Comparison of ENCODE assay signal across 9 cellular contexts in the genomic region with DNA sequence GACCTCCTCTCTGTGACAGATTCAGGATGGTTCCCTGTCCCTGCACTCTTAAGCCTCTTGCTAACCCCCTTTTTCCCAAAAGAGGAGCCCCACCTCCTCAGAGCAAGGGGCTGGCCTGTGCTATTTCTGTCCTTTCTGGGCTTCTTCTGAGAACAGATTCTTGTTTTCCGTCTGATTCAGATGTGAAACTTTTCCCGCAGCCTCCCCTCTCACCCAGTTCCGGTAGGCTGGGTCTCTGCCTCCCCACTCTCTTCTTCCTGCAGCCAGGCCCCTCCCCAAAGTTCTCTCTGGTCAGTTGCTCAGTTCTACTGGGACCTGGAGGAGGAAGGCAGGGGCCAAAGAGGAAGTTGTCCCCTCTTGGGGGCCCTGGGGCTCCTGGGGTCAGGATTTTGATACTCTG. TPM values are rescaled to one million over a fixed set of nuclear protein-coding genes. Genes with fewer than 3 reads are reported as not detected.
DNase-seq lines count a peak whose midpoint lies in the region; ATAC-seq, FAIRE-seq and TF ChIP-seq lines count a peak whose summit lies in the region.
"Had no signal": no experiment of that assay in that cellular context is flagged by ENCODE, and none has a peak within 500 bp of the region (broad histone marks: within the 10 kb centered on the region; RNA-seq: fewer than 3 reads in every experiment).

No MANE protein-coding gene starts in this region.

- BruUV-seq in Caco-2 (replicated peaks; lab: Mats Ljungman, UMichigan) = no TSS peak

- TF ChIP-seq POLR2A in GM12892 (IDR thresholded peaks at IDR 0.05; ENCODE audit: low read depth, low read length) = no peak

- H4K8ac ChIP-seq in neuronal stem cell (ENCODE audit: low read depth, low read length) = no peak overlapping the region

- H2BK5ac ChIP-seq in neuronal stem cell (ENCODE audit: low read length) = no peak overlapping the region

- H2AFZ ChIP-seq in neuronal stem cell (ENCODE audit: low read length) = no peak overlapping the region

- H2BK15ac ChIP-seq in neuronal stem cell (ENCODE audit: low read length) = no peak overlapping the region

- no peak overlapping the region for H3K4ac ChIP-seq in neuronal stem cell (ENCODE audit: low read length)

- no peaks in the 10 kb centered on the region for H3K36me3 ChIP-seq in neuronal stem cell (replicated peaks in 1 of 2; ENCODE audit: control insufficient read depth in 2 of 2, insufficient read depth in 2 of 2, low read length in 2 of 2)
- no peaks in the 10 kb centered on the region for H3K36me3 ChIP-seq in Caco-2 (ENCODE audit: control insufficient read depth, insufficient read depth, low read length)

- no peaks in the 10 kb centered on the region for H3K9me3 Mint-ChIP-seq in IgD-negative memory B cell
- H3K9me3 Mint-ChIP-seq in activated T-cell treated with anti-CD3 and anti-CD28 coated beads, Interleukin-2, amount 50 U/mL, for 4 hours = no peaks in the 10 kb centered on the region
- peaks cover 0 to 1% of the 10 kb centered on the region in 2 donors for H3K9me3 Mint-ChIP-seq in stimulated activated naive B cell treated with anti-CD40 and anti-IgM and Interleukin-4, amounts not matched to agents 10 μg/mL and 1 μg/mL and 100 μg/mL, for 72 hours
- H3K9me3 Mint-ChIP-seq in Caco-2 (ENCODE audit: unreplicated experiment) = no peaks in the 10 kb centered on the region

- no peak overlapping the region for H3K9ac ChIP-seq in neuronal stem cell (ENCODE audit: low read depth, low read length, poor library complexity)

- H3K23ac ChIP-seq in neuronal stem cell (ENCODE audit: low read depth, low read length, poor library complexity) = no peak overlapping the region

- H2AK5ac ChIP-seq in neuronal stem cell (ENCODE audit: low read depth, low read length) = no peak overlapping the region

- peaks cover 2% of the 10 kb centered on the region for H3K36me3 Mint-ChIP-seq in IgD-negative memory B cell
- no peaks in the 10 kb centered on the region for H3K36me3 Mint-ChIP-seq in activated T-cell treated with anti-CD3 and anti-CD28 coated beads, Interleukin-2, amount 50 U/mL, for 4 hours (ENCODE audit: insufficient read depth)
- peaks cover 4 to 6% of the 10 kb centered on the region in 2 donors for H3K36me3 Mint-ChIP-seq in stimulated activated naive B cell treated with anti-CD40 and anti-IgM and Interleukin-4, amounts not matched to agents 10 μg/mL and 1 μg/mL and 100 μg/mL, for 72 hours
- H3K36me3 Mint-ChIP-seq in Caco-2 (ENCODE audit: insufficient read depth, unreplicated experiment) = no peaks in the 10 kb centered on the region

- CTCF ChIA-PET in Caco-2 (lab: Charles Lee) = interaction anchor here (0.5 kb wide), 1 partner anchor 353 kb away, joined by 4 read pairs; no protein-coding TSS in a partner anchor

- H3K4me2 ChIP-seq in neuronal stem cell (ENCODE audit: insufficient read depth, low read length, poor library complexity, severe bottlenecking) = no peak overlapping the region

- TF ChIP-seq CTCF in Caco-2 (IDR thresholded peaks at IDR 0.05; ENCODE audit: insufficient read depth in 1 of 2, low read depth in 1 of 2, low read length in 1 of 2, severe bottlenecking in 1 of 2, unreplicated experiment in 1 of 2) = no peak

- intact Hi-C loops in Caco-2 (cut with micrococcal nuclease; ENCODE audit: unreplicated experiment) = no loop called here

- no peak overlapping the region for H3K27ac Mint-ChIP-seq in IgD-negative memory B cell
- H3K27ac Mint-ChIP-seq in stimulated activated naive B cell treated with anti-CD40 and anti-IgM and Interleukin-4, amounts not matched to agents 10 μg/mL and 1 μg/mL and 100 μg/mL, for 72 hours = peak overlapping the region; percentile 49
- H3K27ac Mint-ChIP-seq in Caco-2 (ENCODE audit: unreplicated experiment) = no peak overlapping the region

- H2BK120ac ChIP-seq in neuronal stem cell (ENCODE audit: low read depth, low read length) = no peak overlapping the region

- H3K79me1 ChIP-seq in neuronal stem cell (ENCODE audit: low read depth, low read length) = no peaks in the 10 kb centered on the region

- DNase-seq in activated T-cell treated with anti-CD3 and anti-CD28 coated beads, Interleukin-2, amount 50 U/mL, for 4 hours = no peak
- no peak for DNase-seq in stimulated activated naive B cell treated with anti-CD40 and anti-IgM and Interleukin-4, amounts not matched to agents 10 μg/mL and 1 μg/mL and 100 μg/mL, for 72 hours
- DNase-seq in neuronal stem cell (ENCODE audit: low spot score) (no peak), Caco-2 (no peak), G401 (ENCODE audit: low spot score) (no peak), GM12892 (ENCODE audit: insufficient read length) (no peak)

- in situ Hi-C loops in G401 (cut with HindIII; ENCODE audit: low sequenced_read_pairs) = no loop called here

- POLR2A ChIA-PET in Caco-2 (lab: Charles Lee) = no interaction called here

- H3K4me3 Mint-ChIP-seq in IgD-negative memory B cell = peak overlapping the region; percentile 73 to 100 (median 90)
- H3K4me3 Mint-ChIP-seq in activated T-cell treated with anti-CD3 and anti-CD28 coated beads, Interleukin-2, amount 50 U/mL, for 4 hours = peak overlapping the region; percentile 77
- H3K4me3 Mint-ChIP-seq in stimulated activated naive B cell treated with anti-CD40 and anti-IgM and Interleukin-4, amounts not matched to agents 10 μg/mL and 1 μg/mL and 100 μg/mL, for 72 hours = peak overlapping the region; percentile 82 to 86
- no peak overlapping the region for H3K4me3 Mint-ChIP-seq in Caco-2 (ENCODE audit: unreplicated experiment)

- H2BK12ac ChIP-seq in neuronal stem cell (ENCODE audit: low read length) = no peak overlapping the region

- H3K27me3 ChIP-seq in neuronal stem cell (ENCODE audit: control insufficient read depth in 3 of 3, insufficient read depth in 3 of 3, low read depth in 1 of 3, low read length in 3 of 3) (peaks cover 0 to 11% (median 4%) of the 10 kb centered on the region in 3 experiments), Caco-2 (replicated peaks; ENCODE audit: control insufficient read depth, insufficient read depth, low read length) (no peaks in the 10 kb centered on the region)

- peaks cover 7 to 21% of the 10 kb centered on the region in 2 donors for H3K4me1 ChIP-seq in neuronal stem cell (ENCODE audit: control insufficient read depth in 2 of 2, insufficient read depth in 1 of 2, low read depth in 1 of 2, low read length in 2 of 2)
- H3K4me1 ChIP-seq in Caco-2 = no peaks in the 10 kb centered on the region

- no peak for FAIRE-seq in GM12892 (lab: Jason Lieb, UNC)

- no peak overlapping the region for H3K18ac ChIP-seq in neuronal stem cell (ENCODE audit: low read length)

- no peak overlapping the region for H3K14ac ChIP-seq in neuronal stem cell (ENCODE audit: low read length)

- H4K91ac ChIP-seq in neuronal stem cell (ENCODE audit: low read depth, low read length, poor library complexity) = no peak overlapping the region

- H3K4me1 Mint-ChIP-seq in IgD-negative memory B cell (peaks cover 5 to 15% (median 12%) of the 10 kb centered on the region in 3 donors), Caco-2 (ENCODE audit: low read depth, unreplicated experiment) (no peaks in the 10 kb centered on the region)
- H3K4me1 Mint-ChIP-seq in activated T-cell treated with anti-CD3 and anti-CD28 coated beads, Interleukin-2, amount 50 U/mL, for 4 hours (ENCODE audit: low read depth) = peaks cover 25% of the 10 kb centered on the region
- H3K4me1 Mint-ChIP-seq in stimulated activated naive B cell treated with anti-CD40 and anti-IgM and Interleukin-4, amounts not matched to agents 10 μg/mL and 1 μg/mL and 100 μg/mL, for 72 hours = peaks cover 14 to 24% of the 10 kb centered on the region in 2 donors

- no CpG with 5 or more reads among the region's 3 CpGs for WGBS in neuronal stem cell (ENCODE audit: extremely low coverage in 2 of 2, insufficient read length in 2 of 2, insufficient replicate concordance in 1 of 2), 2 donors

- H3K27ac ChIP-seq in neuronal stem cell (replicated peaks; ENCODE audit: low read length) = no peak overlapping the region

- H3K9me3 ChIP-seq in iPS-18c (ENCODE audit: control insufficient read depth, insufficient read depth, low read length) = no peaks in the 10 kb centered on the region
- no peaks in the 10 kb centered on the region for H3K9me3 ChIP-seq in neuronal stem cell (replicated peaks in 1 of 2; ENCODE audit: control insufficient read depth in 2 of 2, insufficient read depth in 1 of 2, low read depth in 1 of 2, low read length in 2 of 2)
- no peaks in the 10 kb centered on the region for H3K9me3 ChIP-seq in Caco-2

- H3K4me3 ChIP-seq in iPS-18c (ENCODE audit: insufficient read depth, low read depth, low read length) (0 out of 2 replicates have a peak overlapping the region, but pooled peaks have one; percentile 6), neuronal stem cell (ENCODE audit: low read length in 2 of 2) (no peak overlapping the region), Caco-2 (ENCODE audit: low read depth, low read length) (no peak overlapping the region)

- ATAC-seq in activated T-cell treated with anti-CD3 and anti-CD28 coated beads, Interleukin-2, amount 50 U/mL, for 4 hours = no peak
- no peak for ATAC-seq in stimulated activated naive B cell treated with anti-CD40 and anti-IgM and Interleukin-4, amounts not matched to agents 10 μg/mL and 1 μg/mL and 100 μg/mL, for 72 hours (replicated peaks)

- H3K27me3 Mint-ChIP-seq in IgD-negative memory B cell (no peaks in the 10 kb centered on the region), Caco-2 (ENCODE audit: insufficient read depth, unreplicated experiment) (peaks cover 33% of the 10 kb centered on the region)
- no peaks in the 10 kb centered on the region for H3K27me3 Mint-ChIP-seq in activated T-cell treated with anti-CD3 and anti-CD28 coated beads, Interleukin-2, amount 50 U/mL, for 4 hours (ENCODE audit: low read depth)
- H3K27me3 Mint-ChIP-seq in stimulated activated naive B cell treated with anti-CD40 and anti-IgM and Interleukin-4, amounts not matched to agents 10 μg/mL and 1 μg/mL and 100 μg/mL, for 72 hours = no peaks in the 10 kb centered on the region

RNA-seq across cellular contexts. Expression of a gene that starts 11.8 kb away (rescaled TPM):
- polyA plus RNA-seq in IgD-negative memory B cell = 0.06 TPM
- 1 to 10 TPM; 6.9 to 8.7 (median 7.9) TPM for total RNA-seq in activated T-cell treated with anti-CD3 and anti-CD28 coated beads, Interleukin-2, amount 50 U/mL, for 4 hours
- polyA plus RNA-seq in neuronal stem cell (2013, experiment 1 of 2) = 3.9 TPM
- polyA plus RNA-seq in neuronal stem cell (2013, experiment 2 of 2) = 4.1 TPM
- total RNA-seq in Caco-2 (2022) = not detected in 2 replicates
- total RNA-seq in G401 (2014; rRNA removed; shearing (Covaris generic)) = not detected in 2 replicates
- polyA plus RNA-seq in GM12892 (2012; ENCODE audit: missing spikeins) = 3.9 TPM
- total RNA-seq: LHCN-M2 had no signal

RNA-seq across cellular contexts. Expression of a gene that starts 27.3 kb away (rescaled TPM):
- polyA plus RNA-seq in IgD-negative memory B cell = not detected
- total RNA-seq in activated T-cell treated with anti-CD3 and anti-CD28 coated beads, Interleukin-2, amount 50 U/mL, for 4 hours = not detected
- polyA plus RNA-seq in neuronal stem cell (2013, experiment 1 of 2) = 23.3 TPM
- 25.6 TPM for polyA plus RNA-seq in neuronal stem cell (2013, experiment 2 of 2)
- 0.43 TPM in 1 of 2 replicates, not detected in the other for total RNA-seq in Caco-2 (2022)
- total RNA-seq in G401 (2014; rRNA removed; shearing (Covaris generic)) = not detected in 2 replicates
- polyA plus RNA-seq in GM12892 (2012; ENCODE audit: missing spikeins) = 0.11 TPM
- total RNA-seq: LHCN-M2 had no signal
